9 cellular contexts compared by ENCODE assay signal in the genomic region with DNA sequence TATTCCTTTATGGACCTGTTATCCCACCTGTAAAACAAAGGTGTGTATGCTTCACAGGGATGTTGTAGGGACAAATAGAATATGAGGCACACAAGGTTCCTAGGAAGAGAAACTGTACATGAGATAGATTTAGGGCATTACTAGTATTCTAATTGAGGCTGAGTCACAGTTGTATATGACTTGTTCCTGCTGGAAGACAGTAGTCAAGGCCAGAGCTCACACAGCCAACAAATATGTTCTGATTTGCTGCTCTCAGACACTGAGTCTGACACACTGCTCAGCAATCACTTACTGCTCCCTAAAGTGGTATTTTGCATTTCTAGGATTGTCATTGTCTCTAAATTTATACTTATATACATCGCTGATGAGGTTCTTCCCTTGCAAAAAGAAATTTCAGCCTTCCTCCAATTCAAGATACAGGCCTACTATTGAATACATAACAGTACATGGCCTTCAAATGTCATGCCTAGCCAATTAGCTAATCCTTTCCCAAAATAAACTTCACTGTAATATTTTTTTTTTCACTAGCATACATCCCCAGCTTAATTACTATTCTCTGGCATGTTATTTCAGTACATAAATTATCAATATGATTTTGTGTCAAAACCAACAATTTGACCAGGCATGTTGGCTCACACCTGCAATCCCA.
A peak's percentile ranks its signal among the peaks of the same experiment; 100 is the strongest.
DNase-seq lines count a peak whose midpoint lies in the region; ATAC-seq and TF ChIP-seq lines count a peak whose summit lies in the region.
"Had no signal": no experiment of that assay in that cellular context is flagged by ENCODE, and none has a peak within 500 bp of the region (broad histone marks: within the 10 kb centered on the region; RNA-seq: fewer than 3 reads in every experiment).

No MANE protein-coding gene starts in this region.

- WGBS in heart left ventricle, 4 donors, result 23 to 43% (median 36%) methylated on average over 1 of the region's 1 CpG

- H3K27ac ChIP-seq in heart left ventricle, result peak overlapping the region in 11 of 12 donors; percentile 46 to 80 (median 72)
- H3K27ac ChIP-seq: ovary had no signal

- H3K4me1 ChIP-seq in adipocyte (ENCODE audit: control insufficient read depth, insufficient read depth, low read length), result peaks cover 31% of the 10 kb centered on the region
- H3K4me1 ChIP-seq in heart left ventricle, result peaks cover 0 to 47% (median 32%) of the 10 kb centered on the region in 12 donors

- H3K4me3 ChIP-seq in adipocyte (ENCODE audit: low read length) (no peak overlapping the region), heart left ventricle (no peak overlapping the region)
- H3K4me3 ChIP-seq: ovary had no signal

- H3K27me3 ChIP-seq in adipocyte (replicated peaks; ENCODE audit: control insufficient read depth, insufficient read depth, low read length), result no peaks in the 10 kb centered on the region
- no peaks in the 10 kb centered on the region for H3K27me3 ChIP-seq in heart left ventricle
- H3K27me3 ChIP-seq: ovary had no signal

- peak overlapping the region; percentile 60 for H3K9ac ChIP-seq in adipocyte (ENCODE audit: low read length)

- no peak for TF ChIP-seq CTCF in heart left ventricle (IDR thresholded peaks at IDR 0.05)

- H3K36me3 ChIP-seq in adipocyte (ENCODE audit: control insufficient read depth, insufficient read depth, low read length, severe bottlenecking) (no peaks in the 10 kb centered on the region), heart left ventricle (no peaks in the 10 kb centered on the region)
- H3K36me3 ChIP-seq: ovary had no signal

- ATAC-seq in heart left ventricle (peak; percentile 75 to 89 (median 80)), GM18867 (IDR thresholded peaks at IDR 0.05; ENCODE audit: unreplicated experiment) (no peak)

- no peak for TF ChIP-seq POLR2A in heart left ventricle (IDR thresholded peaks at IDR 0.05)

- DNase-seq in EL (peak; percentile 62), adipocyte (ENCODE audit: low read depth) (peak; percentile 65), heart left ventricle (no peak), renal cortical epithelial cell (ENCODE audit: low read depth) (peak; percentile 76), NCI-H1092 treated with DMSO at 0.1 percent for 48 hours (lab: John Stamatoyannopoulos, UW) (no peak), mesenteric fat pad (ENCODE audit: low spot score) (no peak), T1000 (lab: John Stamatoyannopoulos, UW) (no peak)
- DNase-seq: ovary had no signal

- intact Hi-C loops in heart left ventricle (cut with DNase I), result loop anchor here in 7 of 10 donors (5.0 to 10.0 kb wide), 3 partner anchors 721 to 804 kb away; no protein-coding TSS in a partner anchor

- H3K9me3 ChIP-seq in adipocyte (ENCODE audit: control insufficient read depth, low read length) (no peaks in the 10 kb centered on the region), heart left ventricle (no peaks in the 10 kb centered on the region)
- H3K9me3 ChIP-seq: ovary had no signal

Comparison
In these comparisons a context has a peak if more than half of its experiments do, and no peak if none do; other contexts are left out.
1. DNase-seq: peak in EL (single experiment), adipocyte (single experiment) and renal cortical epithelial cell (single experiment); none in heart left ventricle (0 of 5), NCI-H1092 treated with DMSO at 0.1 percent for 48 hours (single experiment), mesenteric fat pad (single experiment) and T1000 (single experiment).